1 cellular context compared by ENCODE assay signal in the genomic region with DNA sequence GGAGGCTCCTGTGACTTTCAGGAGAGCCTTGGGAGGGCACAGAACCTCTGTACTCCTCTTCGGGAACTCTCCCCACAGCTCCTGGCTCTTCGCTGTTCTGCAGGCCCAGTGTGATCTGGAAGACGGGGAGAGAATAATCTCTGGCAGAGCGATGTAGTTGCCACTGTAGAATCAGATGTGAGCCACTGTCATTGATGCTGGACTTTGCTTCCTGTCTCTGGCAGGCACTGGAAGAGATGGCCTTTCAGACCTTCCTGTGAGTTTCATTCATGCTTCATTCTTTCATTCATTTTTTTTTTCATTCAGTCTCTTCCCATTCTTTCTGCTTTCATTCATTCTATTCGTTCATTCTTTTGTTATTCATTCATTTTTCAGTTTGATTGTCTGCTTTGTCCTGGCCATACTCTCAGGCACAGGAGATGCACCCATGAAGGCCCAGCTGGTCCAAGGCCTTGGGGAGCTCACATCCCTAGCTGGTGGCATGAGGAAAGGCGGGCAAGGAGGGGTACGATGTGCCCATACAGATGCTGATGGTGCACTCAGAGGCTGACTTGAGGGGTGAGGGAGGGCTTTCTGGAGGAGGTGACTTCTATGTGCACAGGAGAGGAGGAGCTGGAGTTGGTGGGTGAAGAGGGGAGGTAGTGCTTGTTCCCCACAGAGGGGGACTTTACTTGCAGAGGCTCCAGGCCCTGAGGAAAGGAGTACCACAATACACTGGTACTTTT.
TF ChIP-seq lines count a peak whose summit lies in the region.

No MANE protein-coding gene starts in this region.

TF ChIP-seq in liver, 16 proteins besides CTCF, POLR2A, EP300 and RAD21:
- TF ChIP-seq RXRA (IDR thresholded peaks at IDR 0.05): no peak
- TF ChIP-seq HNF4A (conservative IDR thresholded peaks at IDR 0.05): peak; percentile 64 to 65
